ENCODE assay signal across 8 cellular contexts in the genomic region with DNA sequence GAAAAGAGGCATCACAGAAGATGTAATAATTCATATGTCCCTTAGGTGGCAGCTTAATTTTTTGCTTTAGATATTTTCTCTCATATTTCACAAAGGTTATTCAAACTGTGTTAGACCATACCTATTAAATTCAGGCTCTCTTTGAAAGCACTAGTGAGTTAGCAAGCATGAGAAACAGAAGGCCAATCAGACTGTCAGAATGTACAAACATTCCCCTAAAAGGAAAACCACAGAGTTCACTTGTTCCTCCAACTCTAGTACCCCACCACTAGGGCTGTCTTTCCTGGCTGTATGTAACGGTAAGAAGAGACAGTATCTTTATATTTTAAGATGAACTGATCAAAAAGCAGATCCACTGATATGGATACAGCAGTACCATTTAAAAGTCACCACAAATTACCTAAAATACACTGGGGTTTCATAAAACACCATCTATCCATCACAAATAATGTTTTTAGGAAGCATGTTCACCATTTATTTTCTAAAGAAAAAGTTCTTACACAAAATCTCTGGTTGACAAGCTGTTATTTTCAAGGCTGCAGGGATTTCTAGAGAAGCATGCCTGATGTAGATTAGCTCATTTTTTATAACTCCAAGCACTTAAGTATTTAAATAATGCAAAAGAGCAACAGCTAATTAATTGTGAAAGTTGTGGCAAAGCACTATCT. TPM values are rescaled to one million over a fixed set of nuclear protein-coding genes. Genes with fewer than 3 reads are reported as not detected.
DNase-seq lines count a peak whose midpoint lies in the region; ATAC-seq and TF ChIP-seq lines count a peak whose summit lies in the region.

No MANE protein-coding gene starts in this region.

- peak in 10 of 12 donors; percentile 29 to 62 (median 53) for TF ChIP-seq CTCF in heart left ventricle (IDR thresholded peaks at IDR 0.05)

- H3K9ac ChIP-seq in SK-N-MC (ENCODE audit: insufficient read length) (peak overlapping the region; percentile 94), mucosa of rectum (ENCODE audit: low read depth in 1 of 2, low read length in 2 of 2) (peak overlapping the region in 1 of 2 donors; percentile 81)

- H3K27ac ChIP-seq in heart left ventricle (peak overlapping the region; percentile 42 to 99 (median 94)), SK-N-MC (peak overlapping the region; percentile 91), ectodermal cell (ENCODE audit: insufficient read depth, low read depth, low read length, poor library complexity, severe bottlenecking) (no peak overlapping the region), mucosa of rectum (ENCODE audit: low read depth in 2 of 2, low read length in 2 of 2) (peak overlapping the region; percentile 39 to 61)

- H3K27me3 ChIP-seq in heart left ventricle = no peaks in the 10 kb centered on the region
- peaks cover 16% of the 10 kb centered on the region for H3K27me3 ChIP-seq in ectodermal cell (ENCODE audit: control insufficient read depth, insufficient read depth, low read length, poor library complexity, severe bottlenecking)
- H3K27me3 ChIP-seq in mucosa of rectum (ENCODE audit: control insufficient read depth in 2 of 2, insufficient read depth in 2 of 2, low read length in 2 of 2) = no peaks in the 10 kb centered on the region

- DNase-seq in heart left ventricle = no peak
- no peak for DNase-seq in cardiac septum (ENCODE audit: low spot score)
- DNase-seq in KBM-7 = peak; percentile 82
- peak; percentile 67 for DNase-seq in SK-N-MC (ENCODE audit: low read depth, low spot score)
- DNase-seq in activated effector memory CD4-positive, alpha-beta T cell treated with Interleukin-2 at 50 U/mL for 16 hours = no peak

- ATAC-seq in heart left ventricle (no peak), GM21576 (IDR thresholded peaks at IDR 0.05; ENCODE audit: unreplicated experiment) (peak; percentile 45)

- in situ Hi-C loops in KBM-7 (cut with MboI; ENCODE audit: low pct_unique_long_range_greater_than_20kb, low sequenced_read_pairs) = no loop called here

- H3K4me3 ChIP-seq in heart left ventricle (peak overlapping the region; percentile 12 to 97 (median 83)), SK-N-MC (peak overlapping the region; percentile 94), ectodermal cell (ENCODE audit: insufficient read depth, low read depth, low read length) (peak overlapping the region; percentile 89), mucosa of rectum (ENCODE audit: low read length in 2 of 2) (peak overlapping the region; percentile 94)

- WGBS in heart left ventricle, 4 donors = 0% methylated on average over 1 of the region's 1 CpG
- no CpG with 5 or more reads among the region's 1 CpG for WGBS in ectodermal cell, 2 experiments

- H3K4me1 ChIP-seq in heart left ventricle (peaks cover 0 to 67% (median 40%) of the 10 kb centered on the region in 12 donors), ectodermal cell (ENCODE audit: control insufficient read depth, insufficient read depth, low read length) (peaks cover 17% of the 10 kb centered on the region), mucosa of rectum (ENCODE audit: control insufficient read depth in 2 of 2, insufficient read depth in 2 of 2, low read length in 2 of 2) (peaks cover 10 to 23% of the 10 kb centered on the region in 2 donors)

- H3K36me3 ChIP-seq in heart left ventricle (peaks cover 0 to 41% (median 36%) of the 10 kb centered on the region in 9 donors), SK-N-MC (ENCODE audit: insufficient read depth, low read length) (peaks cover 40% of the 10 kb centered on the region), ectodermal cell (ENCODE audit: control insufficient read depth, insufficient read depth, low read length) (peaks cover 14% of the 10 kb centered on the region), mucosa of rectum (ENCODE audit: control insufficient read depth in 2 of 2, insufficient read depth in 2 of 2, low read length in 2 of 2) (peaks cover 22% of the 10 kb centered on the region in 2 donors)

- peak in 1 of 2 donors; percentile 23 for TF ChIP-seq POLR2A in heart left ventricle (IDR thresholded peaks at IDR 0.05)

- intact Hi-C loops in heart left ventricle (cut with DNase I) (loop anchor here in 2 of 10 donors (5.0 to 10.0 kb wide), 2 partner anchors 162 to 349 kb away; partner anchors contain the start of gene SMG7 (in 1 of the 2)), cardiac septum (cut with DNase I) (loop anchor here (2.0 kb wide), 1 partner anchor 161 kb away; the partner anchor contains the start of gene SMG7)

- no peaks in the 10 kb centered on the region for H3K9me3 ChIP-seq in heart left ventricle
- H3K9me3 ChIP-seq in SK-N-MC (ENCODE audit: low read depth, low read length) = no peaks in the 10 kb centered on the region
- no peaks in the 10 kb centered on the region for H3K9me3 ChIP-seq in ectodermal cell (ENCODE audit: control insufficient read depth, low read length)
- H3K9me3 ChIP-seq in mucosa of rectum (ENCODE audit: control insufficient read depth in 2 of 2, low read length in 2 of 2) = no peaks in the 10 kb centered on the region

RNA-seq across cellular contexts. Expression of gene ARPC5, which starts 1.8 kb away (rescaled TPM):
- total RNA-seq in heart left ventricle = 100 to 1,000 TPM in 1 of 9 donors, 10 to 100 TPM in 8; 24.6 to 105 (median 31.3) TPM
- polyA plus RNA-seq in heart left ventricle = 10 to 100 TPM; 26.0 to 62.0 TPM
- total RNA-seq in cardiac septum = 49.8 TPM
- 143 TPM for polyA plus RNA-seq in ectodermal cell (2013, experiment 1 of 4)
- polyA plus RNA-seq in ectodermal cell (2013, experiment 2 of 4) = 140 TPM
- polyA plus RNA-seq in ectodermal cell (2013, experiment 3 of 4) = 125 TPM
- polyA plus RNA-seq in ectodermal cell (2013, experiment 4 of 4) = 124 TPM

RNA-seq across cellular contexts. Expression of gene APOBEC4, which starts 19.3 kb away (rescaled TPM):
- total RNA-seq in heart left ventricle = not detected
- polyA plus RNA-seq in heart left ventricle = under 1 TPM in 1 of 2 donors, not detected in 1; 0.30 TPM
- not detected for total RNA-seq in cardiac septum
- not detected for polyA plus RNA-seq in ectodermal cell (2013, experiment 1 of 4)
- not detected for polyA plus RNA-seq in ectodermal cell (2013, experiment 2 of 4)
- not detected for polyA plus RNA-seq in ectodermal cell (2013, experiment 3 of 4)
- polyA plus RNA-seq in ectodermal cell (2013, experiment 4 of 4) = not detected

RNA-seq across cellular contexts. Expression of gene NCF2, which starts 43.6 kb away (rescaled TPM):
- total RNA-seq in heart left ventricle (10 to 100 TPM in 2 of 9 donors, 1 to 10 TPM in 7; 2.6 to 51.2 (median 5.1) TPM), cardiac septum (4.5 TPM)
- 1 to 10 TPM; 1.3 to 2.5 TPM for polyA plus RNA-seq in heart left ventricle
- polyA plus RNA-seq in ectodermal cell (2013, experiment 1 of 4) = not detected
- not detected for polyA plus RNA-seq in ectodermal cell (2013, experiment 2 of 4)
- not detected for polyA plus RNA-seq in ectodermal cell (2013, experiment 3 of 4)
- not detected for polyA plus RNA-seq in ectodermal cell (2013, experiment 4 of 4)

Comparison
In these comparisons a context has a peak if more than half of its experiments do, and no peak if none do; other contexts are left out.
1. DNase-seq: peak in KBM-7 (single experiment) and SK-N-MC (single experiment); none in heart left ventricle (0 of 5), cardiac septum (single experiment) and activated effector memory CD4-positive, alpha-beta T cell treated with Interleukin-2 at 50 U/mL for 16 hours (single experiment).
2. Peak in every context shown above with its lines, with median percentiles within 50 percentile points of each other: H3K4me3 ChIP-seq.